31 cellular contexts compared by ENCODE assay signal in genomic region chr10:113484487-113484886, GRCh38.
"Had no signal": no experiment of that assay in that cellular context is flagged by ENCODE, and none has a peak within 500 bp of the region (broad histone marks: within the 10 kb centered on the region; RNA-seq: fewer than 3 reads in every experiment).

No MANE protein-coding gene starts in this region.

- H3K4me1 ChIP-seq: adrenal gland, breast epithelium had no signal

- H3K36me3 ChIP-seq: adrenal gland, ascending aorta, brain microvascular endothelial cell, breast epithelium, cardiac muscle cell had no signal

- H3K4me3 ChIP-seq: adrenal gland, ascending aorta, body of pancreas, breast epithelium, cardiac muscle cell had no signal

- H3K27me3 ChIP-seq: adrenal gland, ascending aorta, body of pancreas, brain microvascular endothelial cell, breast epithelium, cardiac muscle cell had no signal

- DNase-seq: activated effector memory CD4-positive, alpha-beta T cell treated with anti-CD3 and anti-CD28 coated beads, Interleukin-2, amount 50 U/mL, for 16 hours; activated effector memory CD4-positive, alpha-beta T cell treated with Interleukin-2 at 50 U/mL for 16 hours; activated gamma-delta T cell; activated gamma-delta T cell treated with Interleukin-2 at 50 U/mL for 16 hours; activated naive CD4-positive, alpha-beta T cell; activated naive CD4-positive, alpha-beta T cell treated with anti-CD3 and anti-CD28 coated beads for 36 hours; activated naive CD4-positive, alpha-beta T cell treated with anti-CD3 and anti-CD28 coated beads, Interleukin-2, amount 10 ng/mL, durations not matched to agents 7 days and 5 days; activated naive CD4-positive, alpha-beta T cell treated with anti-CD3 and anti-CD28 coated beads, Interleukin-2, amount 50 U/mL, for 16 hours; activated naive CD4-positive, alpha-beta T cell treated with Interleukin-2 at 50 U/mL for 16 hours; activated naive CD8-positive, alpha-beta T cell treated with anti-CD3 and anti-CD28 coated beads for 36 hours; activated naive CD8-positive, alpha-beta T cell treated with anti-CD3 and anti-CD28 coated beads, Interleukin-2, amount 10 ng/mL, durations not matched to agents 7 days and 5 days; activated naive CD8-positive, alpha-beta T cell treated with anti-CD3 and anti-CD28 coated beads, Interleukin-2, amount 50 U/mL, for 24 hours; activated T-cell treated with anti-CD3 and anti-CD28 coated beads, Interleukin-2, amount 50 U/mL, for 1 hour; activated T-cell treated with anti-CD3 and anti-CD28 coated beads, Interleukin-2, amount 50 U/mL, for 24 hours; activated T-cell treated with anti-CD3 and anti-CD28 coated beads, Interleukin-2, amount 50 U/mL, for 4 hours; activated T-cell treated with anti-CD3 and anti-CD28 coated beads, Interleukin-2, amount 50 U/mL, for 48 hours; activated T-cell treated with anti-CD3 and anti-CD28 coated beads, Interleukin-2, amount 50 U/mL, for 72 hours; adrenal gland; amniotic stem cell; amygdala; anterior cingulate cortex; aorta; body of pancreas; brain microvascular endothelial cell; central memory CD4-positive, alpha-beta T cell; cerebellar nuclear complex had no signal

- ATAC-seq: activated naive CD4-positive, alpha-beta T cell treated with anti-CD3 and anti-CD28 coated beads, Interleukin-2, amount 50 U/mL, for 72 hours; activated naive CD8-positive, alpha-beta T cell treated with anti-CD3 and anti-CD28 coated beads, Interleukin-2, amount 50 U/mL, for 24 hours; activated T-cell treated with anti-CD3 and anti-CD28 coated beads, Interleukin-2, amount 50 U/mL, for 4 hours; activated T-cell treated with anti-CD3 and anti-CD28 coated beads, Interleukin-2, amount 50 U/mL, for 72 hours; activated T-helper 17 cell treated with anti-CD3 and anti-CD28 coated beads, Interleukin-2, amount 50 U/mL, for 72 hours; body of pancreas had no signal

- H3K27ac ChIP-seq: adrenal gland, ascending aorta, body of pancreas, brain microvascular endothelial cell, breast epithelium, cardiac muscle cell had no signal
